ENCODE assay signal across 8 cellular contexts in genomic region chr17:10095295-10095694, GRCh38.
A peak's percentile ranks its signal among the peaks of the same experiment; 100 is the strongest.
DNase-seq lines count a peak whose midpoint lies in the region; ATAC-seq, FAIRE-seq and TF ChIP-seq lines count a peak whose summit lies in the region.
"Not testable (repeated sequence)": the region's sequence is repeated elsewhere in the genome, so short reads cannot be mapped to it uniquely, and the experiment has no call there.

No MANE protein-coding gene starts in this region.

- DNase-seq in RCC 7860 (ENCODE audit: low spot score): peak; percentile 16
- DNase-seq in MCF 10A (ENCODE audit: unreplicated experiment): peak; percentile 22
- DNase-seq in fibroblast of villous mesenchyme (ENCODE audit: low read depth): peak; percentile 90
- DNase-seq in iris pigment epithelial cell (ENCODE audit: low read depth): peak; percentile 57
- DNase-seq in posterior vena cava (ENCODE audit: low spot score): peak; percentile 83
- DNase-seq in upper lobe of right lung: not testable (repeated sequence)

- not testable (repeated sequence) for TF ChIP-seq CTCF in HEK293 (tag by site-specific recombination; IDR thresholded peaks at IDR 0.05); MCF 10A (IDR thresholded peaks at IDR 0.05; ENCODE audit: unreplicated experiment); fibroblast of villous mesenchyme (IDR thresholded peaks at IDR 0.05; ENCODE audit: insufficient read depth, low read depth, low read length); upper lobe of right lung (IDR thresholded peaks at IDR 0.05)

- not testable (repeated sequence) for FAIRE-seq in RCC 7860 (lab: Jason Lieb, UNC)

- peaks cover 23% of the 10 kb centered on the region for H3K9me3 Mint-ChIP-seq in MCF 10A (ENCODE audit: unreplicated experiment)

- H3K27ac Mint-ChIP-seq in MCF 10A (ENCODE audit: low read depth, unreplicated experiment): not testable (repeated sequence)

- not testable (repeated sequence) for H3K36me3 ChIP-seq in BLaER1; HEK293 (ENCODE audit: control insufficient read depth in 2 of 2, insufficient read depth in 1 of 2, low read length in 2 of 2); upper lobe of right lung

- H3K27ac ChIP-seq in BLaER1; HEK293 (ENCODE audit: extremely low read depth, low read depth, low read length): not testable (repeated sequence)
- H3K27ac ChIP-seq in upper lobe of right lung: peak overlapping the region; percentile 36

- not testable (repeated sequence) for H3K9ac ChIP-seq in BLaER1

- not testable (repeated sequence) for H3K36me3 Mint-ChIP-seq in MCF 10A (ENCODE audit: insufficient read depth, unreplicated experiment)

- CTCF ChIA-PET in HEK293 (lab: Yijun Ruan, JAX): not testable (repeated sequence)
- CTCF ChIA-PET in MCF 10A (lab: Yijun Ruan, JAX): interaction anchor here (0.7 kb wide), 1 partner anchor 28 kb away, joined by 3 read pairs; no protein-coding TSS in a partner anchor

- POLR2A ChIA-PET in HEK293 (lab: Yijun Ruan, JAX): not testable (repeated sequence)
- POLR2A ChIA-PET in MCF 10A (lab: Yijun Ruan, JAX): interaction anchor here (0.7 kb wide), 1 partner anchor 1099 kb away, joined by 3 read pairs; no protein-coding TSS in a partner anchor

- peak overlapping the region; percentile 73 for H3K4me2 ChIP-seq in BLaER1

- not testable (repeated sequence) for H4K20me1 ChIP-seq in BLaER1

- not testable (repeated sequence) for ATAC-seq in upper lobe of right lung

- H3K4me1 Mint-ChIP-seq in MCF 10A (ENCODE audit: insufficient read depth, unreplicated experiment): not testable (repeated sequence)

- H3K4me3 ChIP-seq in BLaER1; HEK293 (ENCODE audit: low read depth, low read length); fibroblast of villous mesenchyme (ENCODE audit: low read depth, low read length); upper lobe of right lung: not testable (repeated sequence)

- H3K4me1 ChIP-seq in BLaER1: peaks cover 64% of the 10 kb centered on the region
- not testable (repeated sequence) for H3K4me1 ChIP-seq in HEK293 (ENCODE audit: control insufficient read depth, insufficient read depth, low read length); upper lobe of right lung

- intact Hi-C loops in MCF 10A (cut with micrococcal nuclease); upper lobe of right lung (cut with DNase I): not testable (repeated sequence)
- intact Hi-C loops in posterior vena cava (cut with DNase I): loop anchor here in 1 of 2 donors (5.0 kb wide), 1 partner anchor 1942 kb away; no protein-coding TSS in a partner anchor

- not testable (repeated sequence) for BruUV-seq in MCF 10A (replicated peaks; lab: Mats Ljungman, UMichigan)

- H3K27me3 ChIP-seq in BLaER1, upper lobe of right lung: not testable (repeated sequence)

- not testable (repeated sequence) for H3K27me3 Mint-ChIP-seq in MCF 10A (ENCODE audit: insufficient read depth, unreplicated experiment)

- H3K9me3 ChIP-seq in BLaER1: peaks cover 11% of the 10 kb centered on the region
- not testable (repeated sequence) for H3K9me3 ChIP-seq in HEK293 (ENCODE audit: control insufficient read depth, insufficient read depth, low read depth, low read length); upper lobe of right lung

- not testable (repeated sequence) for H3K4me3 Mint-ChIP-seq in MCF 10A (ENCODE audit: unreplicated experiment)

TF ChIP-seq in HEK293, 187 proteins besides CTCF, POLR2A, EP300 and RAD21:
- TF ChIP-seq GLIS1 (tag by site-specific recombination; IDR thresholded peaks at IDR 0.05) (peak; percentile 21; the same call in 1 of the 2 replicates), HOXD13 (CRISPR knock-in tag; IDR thresholded peaks at IDR 0.05; ENCODE audit: borderline replicate concordance) (peak; percentile 87)
